7 cellular contexts compared by ENCODE assay signal in the genomic region with DNA sequence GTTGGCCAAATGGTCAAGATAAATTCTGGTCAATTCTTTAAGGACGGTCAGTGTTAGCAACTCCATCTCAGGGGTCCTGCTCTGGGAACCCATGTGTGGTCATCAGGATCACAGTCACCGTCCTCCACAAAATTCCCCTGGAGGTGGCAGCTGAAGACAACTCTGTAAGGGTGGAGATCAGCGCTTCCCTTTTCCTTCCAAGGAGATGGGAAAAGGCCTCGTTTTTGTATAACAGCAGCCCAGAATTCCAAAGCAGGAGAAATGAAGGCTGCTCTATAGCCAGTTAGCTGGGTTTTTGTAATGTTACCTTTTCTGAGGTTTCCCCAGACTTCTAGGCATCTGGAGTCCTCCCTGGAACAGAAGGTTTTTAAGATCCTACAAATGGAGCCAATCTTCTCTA.
"Had no signal": no experiment of that assay in that cellular context is flagged by ENCODE, and none has a peak within 500 bp of the region (broad histone marks: within the 10 kb centered on the region; RNA-seq: fewer than 3 reads in every experiment).

No MANE protein-coding gene starts in this region.

- H3K27me3 Mint-ChIP-seq: IgD-negative memory B cell had no signal

- H3K4me2 ChIP-seq: GM23338 had no signal

- H3K4me1 Mint-ChIP-seq: GM23338, H9, IgD-negative memory B cell had no signal

- H3K36me3 Mint-ChIP-seq: IgD-negative memory B cell had no signal

- H3K27ac ChIP-seq: HL-60 had no signal

- H3K27ac Mint-ChIP-seq: GM23338, H9, HFFc6, IgD-negative memory B cell had no signal

- DNase-seq: H9, HCEC 1CT, HFFc6, KBM-7 had no signal

- H3K9me3 Mint-ChIP-seq: GM23338, H9 had no signal

- H2AFZ ChIP-seq: GM23338 had no signal

- H3K4me3 ChIP-seq: GM23338 had no signal

- H3K4me3 Mint-ChIP-seq: GM23338, H9, HFFc6, IgD-negative memory B cell had no signal
